Comparison of ENCODE assay signal across 34 cellular contexts in genomic region chr12:94863286-94863685, GRCh38.
"Had no signal": no experiment of that assay in that cellular context is flagged by ENCODE, and none has a peak within 500 bp of the region (broad histone marks: within the 10 kb centered on the region; RNA-seq: fewer than 3 reads in every experiment).

No MANE protein-coding gene starts in this region.

- H3K27ac Mint-ChIP-seq: activated B cell treated with CpG ODN at 0.5 μM for 24 hours; activated CD4-positive, alpha-beta memory T cell treated with anti-CD3 and anti-CD28 coated beads for 36 hours; activated CD4-positive, alpha-beta T cell treated with anti-CD3 and anti-CD28 coated beads for 36 hours; activated CD4-positive, alpha-beta T cell treated with anti-CD3 and anti-CD28 coated beads, Interleukin-2, amount 10 ng/mL, durations not matched to agents 24 days and 14 days; activated CD8-positive, alpha-beta memory T cell treated with anti-CD3 and anti-CD28 coated beads, Interleukin-2, amount 10 ng/mL, durations not matched to agents 7 days and 5 days; activated CD8-positive, alpha-beta T cell treated with anti-CD3 and anti-CD28 coated beads, Interleukin-2, amount 10 ng/mL, durations not matched to agents 7 days and 5 days; activated naive CD8-positive, alpha-beta T cell; activated T-cell treated with anti-CD3 and anti-CD28 coated beads, Interleukin-2, amount 50 U/mL, for 72 hours; effector memory CD8-positive, alpha-beta T cell; T-helper 17 cell; T-helper 2 cell treated with Interferon-gamma antibody and Interleukin-4, amounts not matched to agents 5 μg/mL and 100 μg/mL, for 36 hours had no signal

- H3K9me3 ChIP-seq: body of pancreas, esophagus squamous epithelium, heart left ventricle had no signal

- H3K4me1 ChIP-seq: body of pancreas, heart left ventricle had no signal

- FAIRE-seq: colon, frontal cortex had no signal

- H3K36me3 Mint-ChIP-seq: activated CD4-positive, alpha-beta memory T cell treated with anti-CD3 and anti-CD28 coated beads for 36 hours; activated CD8-positive, alpha-beta memory T cell treated with anti-CD3 and anti-CD28 coated beads, Interleukin-2, amount 10 ng/mL, durations not matched to agents 7 days and 5 days; activated naive CD8-positive, alpha-beta T cell had no signal

- H3K27me3 Mint-ChIP-seq: activated B cell treated with CpG ODN at 0.5 μM for 24 hours had no signal

- H3K36me3 ChIP-seq: esophagus squamous epithelium, heart left ventricle, WERI-Rb-1 had no signal

- H3K4me1 Mint-ChIP-seq: activated B cell treated with CpG ODN at 0.5 μM for 24 hours; activated CD4-positive, alpha-beta T cell treated with anti-CD3 and anti-CD28 coated beads for 36 hours; activated CD4-positive, alpha-beta T cell treated with anti-CD3 and anti-CD28 coated beads, Interleukin-2, amount 10 ng/mL, durations not matched to agents 24 days and 14 days; activated CD8-positive, alpha-beta memory T cell treated with anti-CD3 and anti-CD28 coated beads, Interleukin-2, amount 10 ng/mL, durations not matched to agents 7 days and 5 days; T-helper 17 cell had no signal

- ATAC-seq: activated CD4-positive, alpha-beta T cell treated with anti-CD3 and anti-CD28 coated beads for 36 hours; activated CD4-positive, CD25-positive, alpha-beta regulatory T cell treated with anti-CD3 and anti-CD28 coated beads, Interleukin-2, amount 50 U/mL, for 24 hours; activated CD8-positive, alpha-beta memory T cell treated with anti-CD3 and anti-CD28 coated beads, Interleukin-2, amount 10 ng/mL, durations not matched to agents 7 days and 5 days; activated CD8-positive, alpha-beta T cell treated with anti-CD3 and anti-CD28 coated beads, Interleukin-2, amount 10 ng/mL, durations not matched to agents 7 days and 5 days; activated T-cell treated with anti-CD3 and anti-CD28 coated beads, Interleukin-2, amount 50 U/mL, for 72 hours; body of pancreas; effector memory CD8-positive, alpha-beta T cell; heart left ventricle; T-helper 17 cell had no signal

- DNase-seq: activated B cell treated with CpG ODN at 0.5 μM for 24 hours; activated CD4-positive, alpha-beta memory T cell treated with anti-CD3 and anti-CD28 coated beads for 36 hours; activated CD4-positive, alpha-beta T cell treated with anti-CD3 and anti-CD28 coated beads for 36 hours; activated CD4-positive, alpha-beta T cell treated with anti-CD3 and anti-CD28 coated beads, Interleukin-2, amount 10 ng/mL, durations not matched to agents 24 days and 14 days; activated CD8-positive, alpha-beta memory T cell treated with anti-CD3 and anti-CD28 coated beads, Interleukin-2, amount 10 ng/mL, durations not matched to agents 7 days and 5 days; activated CD8-positive, alpha-beta memory T cell treated with anti-CD3 and anti-CD28 coated beads, Interleukin-2, amount 50 U/mL, for 4 hours; activated CD8-positive, alpha-beta T cell treated with anti-CD3 and anti-CD28 coated beads, Interleukin-2, amount 10 ng/mL, durations not matched to agents 7 days and 5 days; activated gamma-delta T cell treated with Interleukin-2 at 50 U/mL for 16 hours; activated naive CD4-positive, alpha-beta T cell treated with anti-CD3 and anti-CD28 coated beads, Interleukin-2, amount 50 U/mL, for 16 hours; activated naive CD4-positive, alpha-beta T cell treated with Interleukin-2 at 50 U/mL for 16 hours; activated T-cell treated with anti-CD3 and anti-CD28 coated beads, Interleukin-2, amount 50 U/mL, for 1 hour; activated T-cell treated with anti-CD3 and anti-CD28 coated beads, Interleukin-2, amount 50 U/mL, for 72 hours; amygdala; aorta; body of pancreas; caudate nucleus; cortex of kidney; dermis blood vessel endothelial cell; effector CD4-positive, alpha-beta T cell; effector memory CD8-positive, alpha-beta T cell; erythroblast; esophagus squamous epithelium; foreskin fibroblast; glutamatergic neuron; heart left ventricle; T-helper 1 cell; T-helper 17 cell; T1000; WERI-Rb-1 had no signal

- H3K9me3 Mint-ChIP-seq: activated B cell treated with CpG ODN at 0.5 μM for 24 hours; activated CD4-positive, alpha-beta memory T cell treated with anti-CD3 and anti-CD28 coated beads for 36 hours; activated CD4-positive, alpha-beta T cell treated with anti-CD3 and anti-CD28 coated beads, Interleukin-2, amount 10 ng/mL, durations not matched to agents 24 days and 14 days; effector memory CD8-positive, alpha-beta T cell; T-helper 2 cell treated with Interferon-gamma antibody and Interleukin-4, amounts not matched to agents 5 μg/mL and 100 μg/mL, for 36 hours had no signal

- H3K4me3 Mint-ChIP-seq: activated B cell treated with CpG ODN at 0.5 μM for 24 hours; activated CD4-positive, alpha-beta memory T cell treated with anti-CD3 and anti-CD28 coated beads for 36 hours; activated CD4-positive, alpha-beta T cell treated with anti-CD3 and anti-CD28 coated beads for 36 hours; activated CD4-positive, alpha-beta T cell treated with anti-CD3 and anti-CD28 coated beads, Interleukin-2, amount 10 ng/mL, durations not matched to agents 24 days and 14 days; activated CD8-positive, alpha-beta memory T cell treated with anti-CD3 and anti-CD28 coated beads, Interleukin-2, amount 10 ng/mL, durations not matched to agents 7 days and 5 days; activated CD8-positive, alpha-beta T cell treated with anti-CD3 and anti-CD28 coated beads, Interleukin-2, amount 10 ng/mL, durations not matched to agents 7 days and 5 days; activated naive CD8-positive, alpha-beta T cell; activated T-cell treated with anti-CD3 and anti-CD28 coated beads, Interleukin-2, amount 50 U/mL, for 72 hours; effector memory CD8-positive, alpha-beta T cell; T-helper 17 cell; T-helper 2 cell treated with Interferon-gamma antibody and Interleukin-4, amounts not matched to agents 5 μg/mL and 100 μg/mL, for 36 hours had no signal

- H3K4me3 ChIP-seq: body of pancreas, esophagus squamous epithelium, heart left ventricle had no signal

- H3K27ac ChIP-seq: body of pancreas, heart left ventricle, WERI-Rb-1 had no signal

- H3K27me3 ChIP-seq: body of pancreas, esophagus squamous epithelium had no signal
